Comparison of ENCODE assay signal across 19 cellular contexts in the genomic region with DNA sequence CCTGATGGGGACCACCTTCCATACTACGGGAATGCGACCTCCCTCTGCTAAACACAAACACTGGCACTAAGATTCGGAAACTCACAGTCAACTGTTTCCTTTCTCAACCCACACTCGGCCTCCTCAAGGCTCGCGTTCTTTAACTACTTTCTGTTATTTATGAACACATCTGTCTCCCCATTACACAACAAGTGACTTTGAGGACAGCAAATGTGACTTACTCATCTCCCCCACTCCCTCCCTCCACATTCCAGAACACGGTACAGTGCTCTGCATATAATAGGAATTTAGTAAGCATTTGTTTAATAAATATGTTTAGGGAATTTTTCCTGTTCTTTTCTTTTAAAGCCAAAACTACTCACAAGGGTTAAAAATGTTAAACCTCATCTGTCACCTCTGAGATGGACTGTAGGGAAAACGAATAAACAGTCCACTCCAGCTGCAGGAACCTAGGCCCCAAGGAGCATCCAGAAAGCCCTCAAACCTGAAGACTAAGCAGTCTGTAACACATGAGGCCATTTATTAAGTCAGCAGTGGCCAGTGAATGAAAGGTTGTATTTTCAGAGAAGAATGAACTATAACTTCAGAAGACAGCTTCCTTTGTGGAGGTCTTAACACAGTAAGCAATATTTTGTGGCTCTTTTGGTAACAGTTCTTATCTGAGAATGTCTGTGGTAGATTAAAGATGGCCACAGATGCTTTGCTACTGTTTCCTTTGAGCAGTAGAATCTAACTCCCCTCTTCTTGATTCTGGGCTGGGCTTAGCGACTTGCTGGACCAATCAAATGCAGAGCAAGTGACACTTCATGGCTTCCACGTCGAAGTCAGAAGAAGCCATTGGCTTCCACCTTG.
A peak's percentile ranks its signal among the peaks of the same experiment; 100 is the strongest.
DNase-seq lines count a peak whose midpoint lies in the region; ATAC-seq, FAIRE-seq and TF ChIP-seq lines count a peak whose summit lies in the region.
"Had no signal": no experiment of that assay in that cellular context is flagged by ENCODE, and none has a peak within 500 bp of the region (broad histone marks: within the 10 kb centered on the region; RNA-seq: fewer than 3 reads in every experiment).

No MANE protein-coding gene starts in this region.

- no peak overlapping the region for H3K4me3 ChIP-seq in gastrocnemius medialis
- H3K4me3 ChIP-seq: GM12878 had no signal

- no peaks in the 10 kb centered on the region for H3K36me3 ChIP-seq in gastrocnemius medialis

- no peaks in the 10 kb centered on the region for H3K9me3 ChIP-seq in gastrocnemius medialis

- H3K27ac Mint-ChIP-seq in mesothelial cell of epicardium, result no peak overlapping the region
- H3K27ac Mint-ChIP-seq: activated naive CD4-positive, alpha-beta T cell treated with anti-CD3 and anti-CD28 coated beads, Interleukin-2, amount 50 U/mL, for 72 hours; CD4-positive, alpha-beta memory T cell had no signal

- H3K4me3 Mint-ChIP-seq in mesothelial cell of epicardium, result no peak overlapping the region
- H3K4me3 Mint-ChIP-seq: CD4-positive, alpha-beta memory T cell had no signal

- in situ Hi-C loops in gastrocnemius medialis (cut with MboI; ENCODE audit: low sequenced_read_pairs in 4 of 4), result no loop called here

- ATAC-seq in gastrocnemius medialis, result peak; percentile 38 to 60
- ATAC-seq in HG02852 (IDR thresholded peaks at IDR 0.05; ENCODE audit: unreplicated experiment), result no peak
- no peak for ATAC-seq in GM21717 (IDR thresholded peaks at IDR 0.05; ENCODE audit: unreplicated experiment)
- ATAC-seq: activated naive CD4-positive, alpha-beta T cell treated with anti-CD3 and anti-CD28 coated beads, Interleukin-2, amount 50 U/mL, for 72 hours; GM12878 had no signal

- no peaks in the 10 kb centered on the region for H3K9me3 Mint-ChIP-seq in mesothelial cell of epicardium
- H3K9me3 Mint-ChIP-seq: activated naive CD4-positive, alpha-beta T cell treated with anti-CD3 and anti-CD28 coated beads, Interleukin-2, amount 50 U/mL, for 72 hours had no signal

- H3K4me1 ChIP-seq in gastrocnemius medialis, result peaks cover 0 to 11% of the 10 kb centered on the region in 2 donors

- DNase-seq in H4 (ENCODE audit: low spot score) (peak; percentile 19), NOMO-1 treated with dmso at 0.1 percent for 144 hours (lab: John Stamatoyannopoulos, UW; ENCODE audit: unreplicated experiment) (peak; percentile 32), gastrocnemius medialis (no peak), mesothelial cell of epicardium (ENCODE audit: low spot score in 2 of 2, unreplicated experiment in 2 of 2) (no peak)
- DNase-seq: activated CD4-positive, alpha-beta T cell treated with anti-CD3 and anti-CD28 coated beads for 4 hours; CD4-positive, alpha-beta memory T cell; HCEC 1CT; Kasumi-1; NCI-H2029; NCI-H748 treated with DMSO at 0.1 percent for 48 hours; posterior cingulate gyrus; small intestine had no signal

- TF ChIP-seq POLR2A in gastrocnemius medialis (IDR thresholded peaks at IDR 0.05), result no peak

- peaks cover 12% of the 10 kb centered on the region for H3K4me1 Mint-ChIP-seq in mesothelial cell of epicardium
- H3K4me1 Mint-ChIP-seq: CD4-positive, alpha-beta memory T cell had no signal

- H3K36me3 Mint-ChIP-seq in mesothelial cell of epicardium, result no peaks in the 10 kb centered on the region
- H3K36me3 Mint-ChIP-seq: activated naive CD4-positive, alpha-beta T cell treated with anti-CD3 and anti-CD28 coated beads, Interleukin-2, amount 50 U/mL, for 72 hours had no signal

- intact Hi-C loops in gastrocnemius medialis (cut with DNase I; ENCODE audit: low total_unique reads), result no loop called here

- H3K27me3 Mint-ChIP-seq in mesothelial cell of epicardium (ENCODE audit: low read depth), result no peaks in the 10 kb centered on the region

- H3K27me3 ChIP-seq in gastrocnemius medialis, result no peaks in the 10 kb centered on the region

- H3K27ac ChIP-seq in gastrocnemius medialis, result no peak overlapping the region

- TF ChIP-seq CTCF in gastrocnemius medialis (IDR thresholded peaks at IDR 0.05 in 4 of 5, conservative IDR thresholded peaks at IDR 0.05 in 1 of 5) (no peak), mesothelial cell of epicardium (IDR thresholded peaks at IDR 0.05; ENCODE audit: unreplicated experiment) (no peak)

- FAIRE-seq in endometrium (lab: Jason Lieb, UNC), result peak; percentile 70
- FAIRE-seq: bronchial epithelial cell, GM12878, keratinocyte, small intestine had no signal

Comparison
In these comparisons a context has a peak if more than half of its experiments do, and no peak if none do; other contexts are left out.
1. DNase-seq: peak in H4 (single experiment) and NOMO-1 treated with dmso at 0.1 percent for 144 hours (single experiment); none in gastrocnemius medialis (0 of 2) and mesothelial cell of epicardium (0 of 2).
2. ATAC-seq: peak in gastrocnemius medialis (2 of 2); none in HG02852 (single experiment) and GM21717 (single experiment).